In genomic region chr2:239382384-239382880, GRCh38 we compare ENCODE assay signal across 20 cellular contexts. TPM values are rescaled to one million over a fixed set of nuclear protein-coding genes. Genes with fewer than 3 reads are reported as not detected.
DNase-seq lines count a peak whose midpoint lies in the region; ATAC-seq, FAIRE-seq and TF ChIP-seq lines count a peak whose summit lies in the region.
"Had no signal": no experiment of that assay in that cellular context is flagged by ENCODE, and none has a peak within 500 bp of the region (broad histone marks: within the 10 kb centered on the region; RNA-seq: fewer than 3 reads in every experiment).

No MANE protein-coding gene starts in this region.

- peak overlapping the region in 2 of 3 donors; percentile 92 to 98 for H3K27ac Mint-ChIP-seq in IgD-negative memory B cell
- peak overlapping the region; percentile 88 for H3K27ac Mint-ChIP-seq in stimulated activated memory B cell treated with anti-CD40 and anti-IgM and Interleukin-4, amounts not matched to agents 10 μg/mL and 1 μg/mL and 100 μg/mL, for 72 hours

- no peak overlapping the region for H3K9ac ChIP-seq in kidney (ENCODE audit: low read length in 2 of 2)

- peaks cover 4% of the 10 kb centered on the region for H3K36me3 ChIP-seq in left ventricle myocardium inferior
- no peaks in the 10 kb centered on the region for H3K36me3 ChIP-seq in kidney (ENCODE audit: control insufficient read depth in 1 of 2, insufficient read depth in 2 of 2, low read length in 2 of 2)
- H3K36me3 ChIP-seq: cardiac muscle cell had no signal

- H3K9me3 Mint-ChIP-seq in IgD-negative memory B cell: no peaks in the 10 kb centered on the region
- no peaks in the 10 kb centered on the region for H3K9me3 Mint-ChIP-seq in stimulated activated memory B cell treated with anti-CD40 and anti-IgM and Interleukin-4, amounts not matched to agents 10 μg/mL and 1 μg/mL and 100 μg/mL, for 72 hours
- H3K9me3 Mint-ChIP-seq: activated CD4-positive, alpha-beta T cell treated with anti-CD3 and anti-CD28 coated beads, Interleukin-2, amount 10 ng/mL, durations not matched to agents 24 days and 14 days had no signal

- intact Hi-C loops in Right ventricle myocardium inferior (cut with DNase I) (no loop called here), left ventricle myocardium inferior (cut with micrococcal nuclease) (no loop called here), kidney (cut with DNase I) (no loop called here)

- no peaks in the 10 kb centered on the region for H3K27me3 ChIP-seq in left ventricle myocardium inferior (ENCODE audit: low read depth)
- H3K27me3 ChIP-seq: cardiac muscle cell had no signal

- no peaks in the 10 kb centered on the region for H3K27me3 Mint-ChIP-seq in IgD-negative memory B cell
- H3K27me3 Mint-ChIP-seq in stimulated activated memory B cell treated with anti-CD40 and anti-IgM and Interleukin-4, amounts not matched to agents 10 μg/mL and 1 μg/mL and 100 μg/mL, for 72 hours: no peaks in the 10 kb centered on the region
- H3K27me3 Mint-ChIP-seq: activated CD4-positive, alpha-beta T cell treated with anti-CD3 and anti-CD28 coated beads, Interleukin-2, amount 10 ng/mL, durations not matched to agents 24 days and 14 days had no signal

- TF ChIP-seq CTCF in left ventricle myocardium inferior (IDR thresholded peaks at IDR 0.05; ENCODE audit: borderline replicate concordance): no peak
- no peak for TF ChIP-seq CTCF in kidney (IDR thresholded peaks at IDR 0.05; ENCODE audit: borderline replicate concordance, extremely low read depth, insufficient read depth)

- H3K27ac ChIP-seq in left ventricle myocardium inferior (replicated peaks) (no peak overlapping the region), kidney (ENCODE audit: low read depth in 2 of 2, low read length in 2 of 2) (no peak overlapping the region)
- H3K27ac ChIP-seq: epithelial cell of prostate had no signal

- DNase-seq in Right ventricle myocardium inferior (ENCODE audit: missing footprints): peak; percentile 15
- DNase-seq in left ventricle myocardium inferior: no peak
- peak; percentile 42 for DNase-seq in kidney
- DNase-seq in HCEC 1CT: no peak
- DNase-seq in MV-4-11 (lab: John Stamatoyannopoulos, UW): no peak
- DNase-seq: amniotic stem cell, foreskin fibroblast, KBM-7, NCI-H187, NCI-H2227 treated with DMSO at 0.1 percent for 48 hours, NCI-H748 treated with DMSO at 0.1 percent for 48 hours, SW 1271 had no signal

- no peak overlapping the region for H3K4me3 ChIP-seq in left ventricle myocardium inferior
- H3K4me3 ChIP-seq in kidney (ENCODE audit: low read length in 2 of 2): no peak overlapping the region
- H3K4me3 ChIP-seq: cardiac muscle cell had no signal

- H3K4me1 ChIP-seq in left ventricle myocardium inferior (peaks cover 29% of the 10 kb centered on the region), kidney (ENCODE audit: control insufficient read depth in 1 of 2, insufficient read depth in 1 of 2, low read depth in 1 of 2, low read length in 2 of 2) (peaks cover 0 to 2% of the 10 kb centered on the region in 2 donors)

- H3K4me1 Mint-ChIP-seq in IgD-negative memory B cell: peaks cover 20 to 22% (median 22%) of the 10 kb centered on the region in 3 donors
- peaks cover 57% of the 10 kb centered on the region for H3K4me1 Mint-ChIP-seq in stimulated activated memory B cell treated with anti-CD40 and anti-IgM and Interleukin-4, amounts not matched to agents 10 μg/mL and 1 μg/mL and 100 μg/mL, for 72 hours

- ATAC-seq in Right ventricle myocardium inferior (no peak), GM21447 (IDR thresholded peaks at IDR 0.05; ENCODE audit: unreplicated experiment) (no peak)
- ATAC-seq in stimulated activated memory B cell treated with anti-CD40 and anti-IgM and Interleukin-4, amounts not matched to agents 10 μg/mL and 1 μg/mL and 100 μg/mL, for 72 hours: no peak

- peak overlapping the region in 1 of 4 donors; percentile 93 for H3K4me3 Mint-ChIP-seq in IgD-negative memory B cell
- no peak overlapping the region for H3K4me3 Mint-ChIP-seq in stimulated activated memory B cell treated with anti-CD40 and anti-IgM and Interleukin-4, amounts not matched to agents 10 μg/mL and 1 μg/mL and 100 μg/mL, for 72 hours

- peaks cover 3% of the 10 kb centered on the region for H3K36me3 Mint-ChIP-seq in IgD-negative memory B cell
- peaks cover 13% of the 10 kb centered on the region for H3K36me3 Mint-ChIP-seq in stimulated activated memory B cell treated with anti-CD40 and anti-IgM and Interleukin-4, amounts not matched to agents 10 μg/mL and 1 μg/mL and 100 μg/mL, for 72 hours

- no peaks in the 10 kb centered on the region for H3K9me3 ChIP-seq in left ventricle myocardium inferior (replicated peaks)
- H3K9me3 ChIP-seq in kidney (ENCODE audit: control insufficient read depth in 1 of 2, low read length in 2 of 2): no peaks in the 10 kb centered on the region

- FAIRE-seq in kidney (lab: Jason Lieb, UNC): no peak
- FAIRE-seq: H1, TTC549 had no signal

RNA-seq across cellular contexts. Expression of gene HDAC4, which starts 18.4 kb away (rescaled TPM):
- total RNA-seq in Right ventricle myocardium inferior (30.7 TPM), left ventricle myocardium inferior (23.9 TPM), kidney (56.8 TPM)
- polyA plus RNA-seq in IgD-negative memory B cell (2.8 TPM), kidney (ENCODE audit: insufficient read depth, low read depth, low replicate concordance) (2.2 TPM)

Comparison
In these comparisons a context has a peak if more than half of its experiments do, and no peak if none do; other contexts are left out.
1. DNase-seq: peak in Right ventricle myocardium inferior (single experiment) and kidney (single experiment); none in left ventricle myocardium inferior (single experiment), HCEC 1CT (single experiment) and MV-4-11 (single experiment).